ENCODE assay signal across 14 cellular contexts in the genomic region with DNA sequence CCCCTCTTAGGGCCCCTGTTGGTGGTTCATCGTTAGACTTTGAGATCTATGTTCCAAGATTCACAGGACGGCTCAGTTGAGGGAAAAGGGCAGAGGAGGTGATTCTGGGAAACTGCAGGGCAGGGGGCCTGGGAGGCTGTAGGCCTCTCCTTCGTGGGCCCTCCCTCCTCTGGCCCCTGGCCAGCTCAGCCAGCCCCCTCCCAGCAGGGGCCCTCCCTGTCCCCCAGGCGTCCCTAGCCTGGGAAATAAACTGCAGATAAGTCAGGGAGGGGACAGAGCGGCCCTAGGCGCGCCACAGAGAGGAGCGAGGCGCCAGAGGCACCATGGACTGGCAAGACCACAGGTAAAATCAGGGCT. TPM values are rescaled to one million over a fixed set of nuclear protein-coding genes. Genes with fewer than 3 reads are reported as not detected.
DNase-seq lines count a peak whose midpoint lies in the region; ATAC-seq, FAIRE-seq and TF ChIP-seq lines count a peak whose summit lies in the region.
"Had no signal": no experiment of that assay in that cellular context is flagged by ENCODE, and none has a peak within 500 bp of the region (broad histone marks: within the 10 kb centered on the region; RNA-seq: fewer than 3 reads in every experiment).

No MANE protein-coding gene starts in this region.

- H2AFZ ChIP-seq in GM23338, result no peak overlapping the region

- peaks cover 25% of the 10 kb centered on the region for H3F3A ChIP-seq in GM23338 (replicated peaks; ENCODE audit: low read depth)

- WGBS in small intestine, 3 donors, result 14 to 48% (median 43%) methylated on average over 9 of the region's 9 CpGs

- H3K4me3 Mint-ChIP-seq in GM23338, result peak overlapping the region; percentile 88
- H3K4me3 Mint-ChIP-seq in brain, result no peak overlapping the region
- H3K4me3 Mint-ChIP-seq in T-helper 17 cell, result no peak overlapping the region
- no peak overlapping the region for H3K4me3 Mint-ChIP-seq in immature natural killer cell
- H3K4me3 Mint-ChIP-seq: activated CD4-positive, alpha-beta T cell treated with anti-CD3 and anti-CD28 coated beads, Interleukin-2, amount 10 ng/mL, durations not matched to agents 7 days and 5 days; central memory CD8-positive, alpha-beta T cell; T-cell had no signal

- H3K36me3 ChIP-seq in GM23338 (ENCODE audit: insufficient read depth) (peaks cover 16% of the 10 kb centered on the region; the same call in 1 of the 2 replicates), small intestine (ENCODE audit: control insufficient read depth in 2 of 2, insufficient read depth in 2 of 2, low read length in 2 of 2) (no peaks in the 10 kb centered on the region)

- TF ChIP-seq CTCF in GM23338 (conservative IDR thresholded peaks at IDR 0.05; ENCODE audit: low read depth in 2 of 2), result no peak
- no peak for TF ChIP-seq CTCF in brain (conservative IDR thresholded peaks at IDR 0.05)

- peak overlapping the region; percentile 80 for H3K27ac ChIP-seq in GM23338 (ENCODE audit: low read depth)
- H3K27ac ChIP-seq in small intestine (ENCODE audit: low read depth in 1 of 2, low read length in 1 of 2), result peak overlapping the region; percentile 27 to 73

- peaks cover 2% of the 10 kb centered on the region for H3K9me3 ChIP-seq in iPS-18c (ENCODE audit: control insufficient read depth, insufficient read depth, low read length)
- H3K9me3 ChIP-seq in small intestine (ENCODE audit: control insufficient read depth, low read depth), result no peaks in the 10 kb centered on the region
- H3K9me3 ChIP-seq in T-helper 17 cell (ENCODE audit: control insufficient read depth, low read length, poor library complexity, severe bottlenecking), result no peaks in the 10 kb centered on the region

- no peaks in the 10 kb centered on the region; the same call in 1 of the 2 replicates for H3K79me2 ChIP-seq in GM23338 (replicated peaks; ENCODE audit: insufficient read depth)

- no peaks in the 10 kb centered on the region for H3K9me2 ChIP-seq in GM23338 (ENCODE audit: insufficient read depth)

- peak; percentile 31 for DNase-seq in GM23338 (ENCODE audit: low spot score)
- DNase-seq in small intestine, result peak; percentile 47
- DNase-seq in T-helper 17 cell, result no peak
- no peak for DNase-seq in cortex of kidney (lab: John Stamatoyannopoulos, UW)
- no peak for DNase-seq in immature natural killer cell
- no peak for DNase-seq in cerebellar nuclear complex (lab: John Stamatoyannopoulos, UW)
- DNase-seq: activated CD4-positive, alpha-beta T cell treated with anti-CD3 and anti-CD28 coated beads, Interleukin-2, amount 10 ng/mL, durations not matched to agents 7 days and 5 days; activated gamma-delta T cell; Karpas-422; NCI-H2107 had no signal

- H3K36me3 Mint-ChIP-seq in GM23338 (ENCODE audit: low read depth) (peaks cover 48% of the 10 kb centered on the region), brain (peaks cover 55% of the 10 kb centered on the region), T-helper 17 cell (ENCODE audit: low read depth) (no peaks in the 10 kb centered on the region), immature natural killer cell (peaks cover 0 to 5% (median 0%) of the 10 kb centered on the region in 3 donors)

- H3K27me3 Mint-ChIP-seq in GM23338 (ENCODE audit: insufficient read depth, low read depth, poor library complexity) (peaks cover 4% of the 10 kb centered on the region), brain (no peaks in the 10 kb centered on the region), T-helper 17 cell (peaks cover 14% of the 10 kb centered on the region), immature natural killer cell (ENCODE audit: low read depth in 3 of 3) (peaks cover 0 to 11% (median 6%) of the 10 kb centered on the region in 3 donors)

- peak overlapping the region; percentile 52 for H3K4me3 ChIP-seq in GM23338
- H3K4me3 ChIP-seq in iPS-18c (ENCODE audit: insufficient read depth, low read depth, low read length), result peak overlapping the region; percentile 52
- no peak overlapping the region for H3K4me3 ChIP-seq in small intestine (ENCODE audit: low read depth in 1 of 2, low read length in 2 of 2)

- no peak for FAIRE-seq in small intestine (lab: Jason Lieb, UNC)

- H4K20me1 ChIP-seq in GM23338 (replicated peaks; ENCODE audit: insufficient read depth), result 0 out of 2 replicates have a peak, but pooled peaks cover 8% of the 10 kb centered on the region

- peak; percentile 34 for ATAC-seq in GM23338
- ATAC-seq in T-helper 17 cell, result no peak
- ATAC-seq: T-cell had no signal

- no peaks in the 10 kb centered on the region for H3K27me3 ChIP-seq in GM23338 (ENCODE audit: insufficient read depth)
- H3K27me3 ChIP-seq in small intestine (ENCODE audit: control insufficient read depth in 2 of 2, insufficient read depth in 2 of 2, low read length in 2 of 2), result no peaks in the 10 kb centered on the region

- H3K4me1 Mint-ChIP-seq in GM23338 (peaks cover 38% of the 10 kb centered on the region), brain (peaks cover 43% of the 10 kb centered on the region), T-helper 17 cell (peaks cover 2% of the 10 kb centered on the region), immature natural killer cell (no peaks in the 10 kb centered on the region)
- H3K4me1 Mint-ChIP-seq: activated CD4-positive, alpha-beta T cell treated with anti-CD3 and anti-CD28 coated beads, Interleukin-2, amount 10 ng/mL, durations not matched to agents 7 days and 5 days; central memory CD8-positive, alpha-beta T cell; T-cell had no signal

- peak overlapping the region; percentile 76 for H3K4me2 ChIP-seq in GM23338

- H3K9me3 Mint-ChIP-seq in GM23338, result peaks cover 20% of the 10 kb centered on the region
- H3K9me3 Mint-ChIP-seq in brain, result peaks cover 0 to 17% (median 11%) of the 10 kb centered on the region in 5 experiments
- peaks cover 0 to 6% (median 5%) of the 10 kb centered on the region in 6 donors for H3K9me3 Mint-ChIP-seq in immature natural killer cell

- peak overlapping the region; percentile 99 for H3K27ac Mint-ChIP-seq in GM23338
- peak overlapping the region in 4 of 5 experiments; percentile 35 to 75 (median 73) for H3K27ac Mint-ChIP-seq in brain
- no peak overlapping the region for H3K27ac Mint-ChIP-seq in T-helper 17 cell
- H3K27ac Mint-ChIP-seq in immature natural killer cell, result no peak overlapping the region
- H3K27ac Mint-ChIP-seq: activated CD4-positive, alpha-beta T cell treated with anti-CD3 and anti-CD28 coated beads, Interleukin-2, amount 10 ng/mL, durations not matched to agents 7 days and 5 days; T-cell had no signal

- H3K4me1 ChIP-seq in GM23338 (ENCODE audit: insufficient read depth) (peaks cover 41% of the 10 kb centered on the region), small intestine (ENCODE audit: control insufficient read depth in 2 of 2, insufficient read depth in 1 of 2, low read depth in 1 of 2, low read length in 1 of 2) (peaks cover 2 to 6% of the 10 kb centered on the region in 2 donors)

TF ChIP-seq in GM23338, 12 proteins besides CTCF, POLR2A, EP300 and RAD21:
- TF ChIP-seq ZNF114 (CRISPR knock-in tag; IDR thresholded peaks at IDR 0.05), result no peak
- TF ChIP-seq, protein P1, sequence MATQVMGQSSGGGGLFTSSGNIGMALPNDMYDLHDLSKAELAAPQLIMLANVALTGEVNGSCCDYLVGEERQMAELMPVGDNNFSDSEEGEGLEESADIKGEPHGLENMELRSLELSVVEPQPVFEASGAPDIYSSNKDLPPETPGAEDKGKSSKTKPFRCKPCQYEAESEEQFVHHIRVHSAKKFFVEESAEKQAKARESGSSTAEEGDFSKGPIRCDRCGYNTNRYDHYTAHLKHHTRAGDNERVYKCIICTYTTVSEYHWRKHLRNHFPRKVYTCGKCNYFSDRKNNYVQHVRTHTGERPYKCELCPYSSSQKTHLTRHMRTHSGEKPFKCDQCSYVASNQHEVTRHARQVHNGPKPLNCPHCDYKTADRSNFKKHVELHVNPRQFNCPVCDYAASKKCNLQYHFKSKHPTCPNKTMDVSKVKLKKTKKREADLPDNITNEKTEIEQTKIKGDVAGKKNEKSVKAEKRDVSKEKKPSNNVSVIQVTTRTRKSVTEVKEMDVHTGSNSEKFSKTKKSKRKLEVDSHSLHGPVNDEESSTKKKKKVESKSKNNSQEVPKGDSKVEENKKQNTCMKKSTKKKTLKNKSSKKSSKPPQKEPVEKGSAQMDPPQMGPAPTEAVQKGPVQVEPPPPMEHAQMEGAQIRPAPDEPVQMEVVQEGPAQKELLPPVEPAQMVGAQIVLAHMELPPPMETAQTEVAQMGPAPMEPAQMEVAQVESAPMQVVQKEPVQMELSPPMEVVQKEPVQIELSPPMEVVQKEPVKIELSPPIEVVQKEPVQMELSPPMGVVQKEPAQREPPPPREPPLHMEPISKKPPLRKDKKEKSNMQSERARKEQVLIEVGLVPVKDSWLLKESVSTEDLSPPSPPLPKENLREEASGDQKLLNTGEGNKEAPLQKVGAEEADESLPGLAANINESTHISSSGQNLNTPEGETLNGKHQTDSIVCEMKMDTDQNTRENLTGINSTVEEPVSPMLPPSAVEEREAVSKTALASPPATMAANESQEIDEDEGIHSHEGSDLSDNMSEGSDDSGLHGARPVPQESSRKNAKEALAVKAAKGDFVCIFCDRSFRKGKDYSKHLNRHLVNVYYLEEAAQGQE (IDR thresholded peaks at IDR 0.05; ENCODE audit: unreplicated experiment), result no peak
- TF ChIP-seq STAT1 (IDR thresholded peaks at IDR 0.05; ENCODE audit: unreplicated experiment), result no peak
TF ChIP-seq in GM23338: peak in this region for 0.

RNA-seq across cellular contexts. Expression of a gene that starts 6.5 kb away (rescaled TPM):
- total RNA-seq in GM23338 (2014; rRNA removed; shearing (Covaris generic)), result 34.1 and 70.5 TPM in 2 replicates
- polyA plus RNA-seq in GM23338 (2016; fragmentation: Nextera tagmentation; extraction: Ambion mirVana) (20.4 and 20.8 TPM in 2 replicates), brain (ENCODE audit: insufficient read depth, low read depth, low replicate concordance) (3.4 TPM), small intestine (10 to 100 TPM in 1 of 3 donors, 1 to 10 TPM in 1, under 1 TPM in 1; 0.89 to 27.9 (median 4.1) TPM), immature natural killer cell (not detected)
- not detected for total RNA-seq in T-helper 17 cell
- total RNA-seq: activated CD4-positive, alpha-beta T cell treated with anti-CD3 and anti-CD28 coated beads, Interleukin-2, amount 10 ng/mL, durations not matched to agents 7 days and 5 days had no signal

RNA-seq across cellular contexts. Expression of a gene that starts 43.6 kb away (rescaled TPM):
- 111 and 123 TPM in 2 replicates for total RNA-seq in GM23338 (2014; rRNA removed; shearing (Covaris generic))
- polyA plus RNA-seq in GM23338 (2016; fragmentation: Nextera tagmentation; extraction: Ambion mirVana) (45.3 and 51.6 TPM in 2 replicates), brain (ENCODE audit: insufficient read depth, low read depth, low replicate concordance) (96.7 TPM), small intestine (10 to 100 TPM; 24.0 to 48.9 (median 30.0) TPM), immature natural killer cell (10 to 100 TPM; 25.0 to 80.9 (median 63.8) TPM)
- 10 to 100 TPM; 34.8 to 42.8 TPM for total RNA-seq in T-helper 17 cell

Comparison
In these comparisons a context has a peak if more than half of its experiments do, and no peak if none do; other contexts are left out.
1. DNase-seq: peak in GM23338 (single experiment) and small intestine (single experiment); none in T-helper 17 cell (0 of 3), cortex of kidney (single experiment), immature natural killer cell (0 of 3) and cerebellar nuclear complex (0 of 2).
2. H3K4me3 ChIP-seq: peak in GM23338 (single experiment) and iPS-18c (single experiment); none in small intestine (0 of 2).
3. H3K27ac Mint-ChIP-seq: peak in GM23338 (single experiment) and brain (4 of 5); none in T-helper 17 cell (single experiment) and immature natural killer cell (0 of 6).